Comparison of ENCODE assay signal across 10 cellular contexts in the genomic region with DNA sequence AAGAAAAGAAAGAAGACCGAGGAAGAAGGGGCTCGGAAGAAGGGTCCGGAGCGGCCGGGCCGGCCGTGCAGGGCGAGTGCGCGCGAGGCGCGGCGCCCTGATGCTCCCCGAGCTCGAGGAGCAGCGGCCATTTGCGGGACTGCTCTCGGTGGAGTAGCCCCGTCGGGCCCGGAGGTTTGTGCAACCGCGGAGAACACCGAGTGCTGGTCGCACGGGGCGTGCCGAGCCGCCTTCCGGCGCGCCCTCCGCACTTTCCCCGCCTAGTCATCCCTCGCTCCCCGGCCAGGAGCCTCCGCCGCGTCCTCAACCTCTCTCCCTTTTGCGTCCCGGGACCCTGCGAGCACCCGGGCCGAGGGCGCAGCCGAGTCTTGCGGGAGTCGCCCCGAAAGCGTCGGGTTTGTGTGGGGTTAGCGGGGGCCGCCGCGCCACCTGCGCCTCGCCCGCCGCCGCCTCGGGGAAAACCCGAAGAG.
A peak's percentile ranks its signal among the peaks of the same experiment; 100 is the strongest.
DNase-seq lines count a peak whose midpoint lies in the region; ATAC-seq lines count a peak whose summit lies in the region.
"Had no signal": no experiment of that assay in that cellular context is flagged by ENCODE, and none has a peak within 500 bp of the region (broad histone marks: within the 10 kb centered on the region; RNA-seq: fewer than 3 reads in every experiment).

No MANE protein-coding gene starts in this region.

- peaks cover 24% of the 10 kb centered on the region for H3K27me3 Mint-ChIP-seq in activated CD4-positive, alpha-beta memory T cell treated with anti-CD3 and anti-CD28 coated beads, Interleukin-2, amount 10 ng/mL, durations not matched to agents 7 days and 5 days

- peaks cover 4% of the 10 kb centered on the region for H3K27me3 ChIP-seq in iPS DF 6.9 (ENCODE audit: control insufficient read depth, insufficient read depth, low read length)

- H3K27ac ChIP-seq in iPS DF 6.9 (ENCODE audit: low read length): no peak overlapping the region

- POLR2A ChIA-PET in activated CD4-positive, alpha-beta memory T cell treated with anti-CD3 and anti-CD28 coated beads, Interleukin-2, amount 10 ng/mL, durations not matched to agents 7 days and 5 days (lab: Charles Lee): no interaction called here

- no peaks in the 10 kb centered on the region for H3K9me3 ChIP-seq in iPS DF 6.9 (ENCODE audit: control insufficient read depth, insufficient read depth, low read length)

- H3K27ac Mint-ChIP-seq in activated CD4-positive, alpha-beta memory T cell treated with anti-CD3 and anti-CD28 coated beads, Interleukin-2, amount 10 ng/mL, durations not matched to agents 7 days and 5 days: no peak overlapping the region

- no peaks in the 10 kb centered on the region for H3K36me3 Mint-ChIP-seq in activated CD4-positive, alpha-beta memory T cell treated with anti-CD3 and anti-CD28 coated beads, Interleukin-2, amount 10 ng/mL, durations not matched to agents 7 days and 5 days (ENCODE audit: low read depth)

- CTCF ChIA-PET in activated CD4-positive, alpha-beta memory T cell treated with anti-CD3 and anti-CD28 coated beads, Interleukin-2, amount 10 ng/mL, durations not matched to agents 7 days and 5 days (lab: Charles Lee): no interaction called here

- H3K4me1 ChIP-seq in iPS DF 6.9 (ENCODE audit: control insufficient read depth, insufficient read depth, low read length): no peaks in the 10 kb centered on the region; the same call in 1 of the 2 replicates

- H3K4me1 Mint-ChIP-seq in activated CD4-positive, alpha-beta memory T cell treated with anti-CD3 and anti-CD28 coated beads, Interleukin-2, amount 10 ng/mL, durations not matched to agents 7 days and 5 days: peaks cover 2% of the 10 kb centered on the region
- H3K4me1 Mint-ChIP-seq: neural crest cell had no signal

- no peaks in the 10 kb centered on the region for H3K9me3 Mint-ChIP-seq in activated CD4-positive, alpha-beta memory T cell treated with anti-CD3 and anti-CD28 coated beads, Interleukin-2, amount 10 ng/mL, durations not matched to agents 7 days and 5 days

- H3K4me3 Mint-ChIP-seq in activated CD4-positive, alpha-beta memory T cell treated with anti-CD3 and anti-CD28 coated beads, Interleukin-2, amount 10 ng/mL, durations not matched to agents 7 days and 5 days: peak overlapping the region; percentile 44
- H3K4me3 Mint-ChIP-seq: neural crest cell had no signal

- no peaks in the 10 kb centered on the region for H3K36me3 ChIP-seq in iPS DF 6.9 (ENCODE audit: control insufficient read depth, insufficient read depth, low read length)

- no CpG with 5 or more reads among the region's 63 CpGs for WGBS in iPS DF 6.9 (ENCODE audit: insufficient coverage, insufficient read length)

- DNase-seq in activated CD4-positive, alpha-beta memory T cell treated with anti-CD3 and anti-CD28 coated beads, Interleukin-2, amount 10 ng/mL, durations not matched to agents 7 days and 5 days: no peak
- DNase-seq in iPS DF 6.9 (ENCODE audit: low read depth, low spot score) (no peak), amniotic stem cell (lab: John Stamatoyannopoulos, UW) (no peak)
- peak; percentile 16 to 31 for DNase-seq in stimulated activated CD4-positive, alpha-beta T cell treated with anti-CD3 and anti-CD28 coated beads, Interleukin-2, amount 100 ng/mL, for 24 hours
- DNase-seq: NCI-H1105, RPMI8226 had no signal

- ATAC-seq in HG02759 (IDR thresholded peaks at IDR 0.05; ENCODE audit: unreplicated experiment) (peak; percentile 48), GM21737 (IDR thresholded peaks at IDR 0.05; ENCODE audit: unreplicated experiment) (no peak), GM19023 (IDR thresholded peaks at IDR 0.05; ENCODE audit: unreplicated experiment) (no peak)

- H3K4me3 ChIP-seq in iPS DF 6.9 (ENCODE audit: low read length): peak overlapping the region; percentile 24; the same call in 1 of the 2 replicates

Comparison
In these comparisons a context has a peak if more than half of its experiments do, and no peak if none do; other contexts are left out.
1. DNase-seq: peak in stimulated activated CD4-positive, alpha-beta T cell treated with anti-CD3 and anti-CD28 coated beads, Interleukin-2, amount 100 ng/mL, for 24 hours (2 of 2); none in activated CD4-positive, alpha-beta memory T cell treated with anti-CD3 and anti-CD28 coated beads, Interleukin-2, amount 10 ng/mL, durations not matched to agents 7 days and 5 days (single experiment), iPS DF 6.9 (single experiment) and amniotic stem cell (single experiment).